Comparison of ENCODE assay signal across 22 cellular contexts in genomic region chr19:41924151-41925145, GRCh38. TPM values are rescaled to one million over a fixed set of nuclear protein-coding genes. Genes with fewer than 3 reads are reported as not detected.
"Had no signal": no experiment of that assay in that cellular context is flagged by ENCODE, and none has a peak within 500 bp of the region (broad histone marks: within the 10 kb centered on the region; RNA-seq: fewer than 3 reads in every experiment).

No MANE protein-coding gene starts in this region.

- H3K9me3 Mint-ChIP-seq: activated naive CD8-positive, alpha-beta T cell treated with anti-CD3 and anti-CD28 coated beads for 36 hours; activated T-cell treated with anti-CD3 and anti-CD28 coated beads, Interleukin-2, amount 50 U/mL, for 24 hours; activated T-helper 2 cell treated with anti-CD3 and anti-CD28 coated beads, Interferon-gamma antibody, Interleukin-2, Interleukin-4, amounts not matched to agents 10 μg/mL and 5 μg/mL and 100 μg/mL, durations not matched to agents 14 hours and 24 hours and 36 hours; naive B cell; stimulated activated naive B cell treated with anti-CD40 and anti-IgM and Interleukin-4, amounts not matched to agents 10 μg/mL and 1 μg/mL and 100 μg/mL, for 72 hours; WTC11 had no signal

- H3K9me3 ChIP-seq: breast epithelium, esophagus muscularis mucosa, gastrocnemius medialis, left lung, transverse colon had no signal

- H3K4me3 Mint-ChIP-seq: activated naive CD8-positive, alpha-beta T cell treated with anti-CD3 and anti-CD28 coated beads for 36 hours; activated T-cell treated with anti-CD3 and anti-CD28 coated beads, Interleukin-2, amount 50 U/mL, for 24 hours; WTC11 had no signal

- H3K27ac ChIP-seq: breast epithelium, coronary artery, esophagus muscularis mucosa, gastrocnemius medialis, left lung, transverse colon had no signal

- ATAC-seq: gastrocnemius medialis, left lung, WTC11 had no signal

- H3K4me3 ChIP-seq: breast epithelium, coronary artery, esophagus muscularis mucosa, gastrocnemius medialis, left lung, lung, transverse colon had no signal

- H3K36me3 ChIP-seq: breast epithelium, esophagus muscularis mucosa, gastrocnemius medialis, left lung, transverse colon had no signal

- H3K27ac Mint-ChIP-seq: activated naive CD8-positive, alpha-beta T cell treated with anti-CD3 and anti-CD28 coated beads for 36 hours; activated T-cell treated with anti-CD3 and anti-CD28 coated beads, Interleukin-2, amount 50 U/mL, for 24 hours; activated T-helper 2 cell treated with anti-CD3 and anti-CD28 coated beads, Interferon-gamma antibody, Interleukin-2, Interleukin-4, amounts not matched to agents 10 μg/mL and 5 μg/mL and 100 μg/mL, durations not matched to agents 14 hours and 24 hours and 36 hours; stimulated activated naive B cell treated with anti-CD40 and anti-IgM and Interleukin-4, amounts not matched to agents 10 μg/mL and 1 μg/mL and 100 μg/mL, for 72 hours; WTC11 had no signal

- H3K36me3 Mint-ChIP-seq: stimulated activated naive B cell treated with anti-CD40 and anti-IgM and Interleukin-4, amounts not matched to agents 10 μg/mL and 1 μg/mL and 100 μg/mL, for 72 hours; WTC11 had no signal

- DNase-seq: activated naive CD4-positive, alpha-beta T cell treated with Interleukin-2 at 50 U/mL for 16 hours; activated naive CD8-positive, alpha-beta T cell treated with anti-CD3 and anti-CD28 coated beads for 36 hours; activated T-cell treated with anti-CD3 and anti-CD28 coated beads, Interleukin-2, amount 50 U/mL, for 24 hours; cerebellar nuclear complex; gastrocnemius medialis; hippocampal formation; kidney glomerular epithelial cell; left lung; naive B cell; stimulated activated CD4-positive, alpha-beta T cell treated with anti-CD3 and anti-CD28 coated beads, Interleukin-2, amount 100 ng/mL, for 48 hours; stimulated activated CD8-positive, alpha-beta memory T cell treated with anti-CD3 and anti-CD28 coated beads, Interleukin-4, amount 100 ng/mL, for 48 hours; stimulated activated naive B cell treated with anti-CD40 and anti-IgM and Interleukin-4, amounts not matched to agents 10 μg/mL and 1 μg/mL and 100 μg/mL, for 72 hours; transverse colon had no signal

RNA-seq across cellular contexts. Expression of gene ERFL, which starts 3.8 kb away (rescaled TPM):
- total RNA-seq: gastrocnemius medialis, renal cortical epithelial cell, temporal lobe had no signal

RNA-seq across cellular contexts. Expression of gene CD79A, which starts 47.4 kb away (rescaled TPM):
- total RNA-seq: temporal lobe had no signal
- polyA plus RNA-seq: neural cell had no signal
